In the genomic region with DNA sequence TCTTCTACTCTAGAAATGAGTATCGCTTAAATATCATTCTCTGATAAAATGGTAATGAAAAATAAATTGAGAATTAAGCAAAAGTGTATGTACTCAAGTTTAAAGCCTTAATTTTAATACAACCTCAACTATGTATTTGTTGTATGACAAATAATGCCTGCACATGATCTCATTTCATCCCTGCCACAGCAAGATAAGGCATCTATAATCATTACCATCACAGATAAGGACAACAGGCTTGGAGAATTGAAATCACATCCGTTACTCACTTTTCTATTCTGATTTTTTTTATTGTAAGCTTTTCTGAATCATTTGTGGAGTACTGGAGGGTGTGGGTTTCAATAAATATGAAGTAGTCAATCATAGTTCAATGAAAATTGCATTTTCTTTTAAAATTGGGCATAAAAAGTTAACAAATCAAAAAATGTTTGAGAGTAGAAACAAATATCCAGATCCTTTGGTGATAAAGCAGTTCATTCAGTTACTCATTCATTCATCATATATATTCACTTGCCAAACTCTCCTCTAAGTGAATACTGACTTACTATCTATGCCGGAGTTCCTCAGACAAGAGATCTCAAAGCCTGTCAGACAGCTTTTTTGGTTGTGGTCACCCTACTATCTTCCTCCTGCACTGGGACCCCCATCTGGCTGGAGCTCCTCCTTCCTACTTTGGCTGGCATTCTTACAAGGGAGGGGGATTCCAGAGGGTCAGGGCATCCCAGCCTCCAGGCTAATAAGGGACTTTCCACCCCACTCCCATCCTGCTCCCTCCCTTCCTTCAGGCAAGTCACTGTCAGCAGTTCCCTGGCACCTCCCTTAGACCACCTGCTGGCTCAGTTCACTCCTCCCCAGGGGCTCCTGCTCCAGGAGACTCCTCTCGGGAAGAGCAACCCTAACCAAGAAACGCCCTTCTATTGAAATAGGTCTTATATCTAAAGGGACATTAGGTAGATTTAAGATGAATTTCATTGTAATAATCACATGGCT, we compare ENCODE assay signal across 15 cellular contexts.
A peak's percentile ranks its signal among the peaks of the same experiment; 100 is the strongest.
DNase-seq lines count a peak whose midpoint lies in the region; ATAC-seq lines count a peak whose summit lies in the region.
"Had no signal": no experiment of that assay in that cellular context is flagged by ENCODE, and none has a peak within 500 bp of the region (broad histone marks: within the 10 kb centered on the region; RNA-seq: fewer than 3 reads in every experiment).

No MANE protein-coding gene starts in this region.

- no peak overlapping the region for H2AFZ ChIP-seq in trophoblast cell (ENCODE audit: insufficient read depth, low read length, poor library complexity)

- peak overlapping the region; percentile 92 for H3K27ac ChIP-seq in epithelial cell of prostate
- H3K27ac ChIP-seq in trophoblast cell (ENCODE audit: low read depth, low read length): no peak overlapping the region
- H3K27ac ChIP-seq in CD4-positive, alpha-beta memory T cell (ENCODE audit: low read depth, low read length): no peak overlapping the region
- H3K27ac ChIP-seq: C4-2B had no signal

- H3K36me3 ChIP-seq in trophoblast cell (ENCODE audit: control insufficient read depth in 1 of 2, insufficient read depth in 2 of 2, low read length in 2 of 2): peaks cover 5 to 10% of the 10 kb centered on the region in 2 experiments
- H3K36me3 ChIP-seq in CD4-positive, alpha-beta memory T cell (ENCODE audit: insufficient read depth, low read length): no peaks in the 10 kb centered on the region
- H3K36me3 ChIP-seq: HAP-1 had no signal

- H3K4me3 Mint-ChIP-seq in CD4-positive, alpha-beta memory T cell: no peak overlapping the region
- H3K4me3 Mint-ChIP-seq: activated CD4-positive, alpha-beta T cell treated with anti-CD3 and anti-CD28 coated beads for 36 hours; activated T-cell treated with anti-CD3 and anti-CD28 coated beads, Interleukin-2, amount 50 U/mL, for 4 hours; T-helper 1 cell treated with Interleukin-12 subunit alpha and Interleukin-12 subunit beta and Interleukin-4 antibody, amounts not matched to agents 30 μg/mL and 1 μg/mL, for 36 hours had no signal

- CTCF ChIA-PET in CD4-positive, alpha-beta memory T cell (lab: Charles Lee; ENCODE audit: partially characterized antibody): no interaction called here

- no peak overlapping the region for H3K14ac ChIP-seq in trophoblast cell (ENCODE audit: low read length)

- H3K9me3 ChIP-seq in trophoblast cell (ENCODE audit: insufficient read depth, low read depth, low read length): no peaks in the 10 kb centered on the region
- no peaks in the 10 kb centered on the region for H3K9me3 ChIP-seq in CD4-positive, alpha-beta memory T cell (ENCODE audit: control insufficient read depth in 1 of 2, low read length in 2 of 2)
- H3K9me3 ChIP-seq: HAP-1 had no signal

- H3K4me2 ChIP-seq in trophoblast cell (ENCODE audit: low read length): no peak overlapping the region

- no peaks in the 10 kb centered on the region for H3K27me3 ChIP-seq in trophoblast cell (ENCODE audit: insufficient read depth, low read length)
- no peaks in the 10 kb centered on the region for H3K27me3 ChIP-seq in CD4-positive, alpha-beta memory T cell (ENCODE audit: insufficient read depth, low read length)

- no peak overlapping the region for H3K4ac ChIP-seq in trophoblast cell (ENCODE audit: low read depth, low read length)

- H3K4me1 Mint-ChIP-seq in CD4-positive, alpha-beta memory T cell: no peaks in the 10 kb centered on the region
- H3K4me1 Mint-ChIP-seq: activated CD4-positive, alpha-beta T cell treated with anti-CD3 and anti-CD28 coated beads for 36 hours had no signal

- H3K23ac ChIP-seq in trophoblast cell (ENCODE audit: low read length): no peak overlapping the region

- DNase-seq in ELF-1 (ENCODE audit: low read depth, low spot score) (peak; percentile 89), NCI-H69 (lab: John Stamatoyannopoulos, UW) (peak; percentile 32), epithelial cell of prostate (ENCODE audit: low read depth, low spot score) (no peak), trophoblast cell (peak in 1 of 2 donors; percentile 13), germinal center (ENCODE audit: low spot score) (no peak), NCI-H446 (lab: John Stamatoyannopoulos, UW) (no peak)
- no peak for DNase-seq in CD4-positive, alpha-beta memory T cell
- DNase-seq: activated CD4-positive, alpha-beta T cell treated with anti-CD3 and anti-CD28 coated beads for 36 hours; activated T-cell treated with anti-CD3 and anti-CD28 coated beads, Interleukin-2, amount 50 U/mL, for 4 hours; NCI-H2171; OCI-M1 had no signal

- H2AK5ac ChIP-seq in trophoblast cell (ENCODE audit: low read length): no peak overlapping the region

- no peaks in the 10 kb centered on the region for H3K79me2 ChIP-seq in trophoblast cell (ENCODE audit: control insufficient read depth, insufficient read depth, low read length, poor library complexity)

- no peak overlapping the region for H2BK5ac ChIP-seq in trophoblast cell (ENCODE audit: low read depth, low read length, poor library complexity)

- no peak overlapping the region for H3K27ac Mint-ChIP-seq in CD4-positive, alpha-beta memory T cell
- H3K27ac Mint-ChIP-seq: activated CD4-positive, alpha-beta T cell treated with anti-CD3 and anti-CD28 coated beads for 36 hours; T-helper 1 cell treated with Interleukin-12 subunit alpha and Interleukin-12 subunit beta and Interleukin-4 antibody, amounts not matched to agents 30 μg/mL and 1 μg/mL, for 36 hours had no signal

- peaks cover 6 to 14% of the 10 kb centered on the region in 2 donors for H3K27me3 Mint-ChIP-seq in CD4-positive, alpha-beta memory T cell

- no peak overlapping the region for H4K91ac ChIP-seq in trophoblast cell (ENCODE audit: low read depth, low read length)

- no peak overlapping the region for H4K12ac ChIP-seq in trophoblast cell (ENCODE audit: low read depth, low read length)

- H2BK12ac ChIP-seq in trophoblast cell (ENCODE audit: low read length): peak overlapping the region; percentile 64

- no peaks in the 10 kb centered on the region for H3K9me3 Mint-ChIP-seq in CD4-positive, alpha-beta memory T cell
- H3K9me3 Mint-ChIP-seq: activated T-cell treated with anti-CD3 and anti-CD28 coated beads, Interleukin-2, amount 50 U/mL, for 4 hours had no signal

- no peak overlapping the region for H2BK120ac ChIP-seq in trophoblast cell (ENCODE audit: insufficient read depth, low read length, poor library complexity)

- H3K18ac ChIP-seq in trophoblast cell (ENCODE audit: low read length): no peak overlapping the region

- POLR2A ChIA-PET in CD4-positive, alpha-beta memory T cell (lab: Charles Lee; ENCODE audit: partially characterized antibody): no interaction called here

- H3K36me3 Mint-ChIP-seq in CD4-positive, alpha-beta memory T cell: no peaks in the 10 kb centered on the region

- no peak overlapping the region for H3K4me3 ChIP-seq in trophoblast cell (ENCODE audit: low read depth, low read length)
- no peak overlapping the region for H3K4me3 ChIP-seq in CD4-positive, alpha-beta memory T cell (ENCODE audit: low read length in 2 of 2)
- H3K4me3 ChIP-seq: HAP-1 had no signal

- ATAC-seq in GM19463 (IDR thresholded peaks at IDR 0.05; ENCODE audit: unreplicated experiment): no peak
- ATAC-seq: activated CD4-positive, alpha-beta T cell treated with anti-CD3 and anti-CD28 coated beads for 36 hours; activated T-cell treated with anti-CD3 and anti-CD28 coated beads, Interleukin-2, amount 50 U/mL, for 4 hours had no signal

- peaks cover 4 to 8% of the 10 kb centered on the region in 2 experiments for H3K4me1 ChIP-seq in trophoblast cell (ENCODE audit: control insufficient read depth in 1 of 2, insufficient read depth in 2 of 2, low read length in 2 of 2)
- H3K4me1 ChIP-seq in CD4-positive, alpha-beta memory T cell (ENCODE audit: insufficient read depth, low read length): no peaks in the 10 kb centered on the region
- H3K4me1 ChIP-seq: HAP-1 had no signal

- WGBS in trophoblast cell (ENCODE audit: extremely low coverage, insufficient coverage, insufficient read length): no CpG with 5 or more reads among the region's 5 CpGs

- no peak overlapping the region for H4K8ac ChIP-seq in trophoblast cell (ENCODE audit: low read depth, low read length)

- intact Hi-C loops in CD4-positive, alpha-beta memory T cell (cut with micrococcal nuclease): no loop called here

- H3K9ac ChIP-seq in trophoblast cell (ENCODE audit: low read length): no peak overlapping the region

- no peaks in the 10 kb centered on the region for H3K79me1 ChIP-seq in trophoblast cell (ENCODE audit: low read length)

Comparison
In these comparisons a context has a peak if more than half of its experiments do, and no peak if none do; other contexts are left out.
1. DNase-seq: peak in ELF-1 (single experiment) and NCI-H69 (single experiment); none in epithelial cell of prostate (single experiment), germinal center (single experiment), NCI-H446 (0 of 2) and CD4-positive, alpha-beta memory T cell (0 of 5).